In genomic region chr5:115557667-115558387, GRCh38 we compare ENCODE assay signal across 10 cellular contexts. TPM values are rescaled to one million over a fixed set of nuclear protein-coding genes. Genes with fewer than 3 reads are reported as not detected.
DNase-seq lines count a peak whose midpoint lies in the region; ATAC-seq and TF ChIP-seq lines count a peak whose summit lies in the region.
"Had no signal": no experiment of that assay in that cellular context is flagged by ENCODE, and none has a peak within 500 bp of the region (broad histone marks: within the 10 kb centered on the region; RNA-seq: fewer than 3 reads in every experiment).

No MANE protein-coding gene starts in this region.

- ATAC-seq in mucosa of descending colon (peak; percentile 77), GM19455 (IDR thresholded peaks at IDR 0.05; ENCODE audit: unreplicated experiment) (no peak)

- H3K4me3 Mint-ChIP-seq in nephron progenitor cell, result no peak overlapping the region
- H3K4me3 Mint-ChIP-seq: CD4-positive, CD25-positive, alpha-beta regulatory T cell had no signal

- TF ChIP-seq POLR2A in lower leg skin (IDR thresholded peaks at IDR 0.05), result no peak

- no peaks in the 10 kb centered on the region for H3K36me3 Mint-ChIP-seq in nephron progenitor cell (ENCODE audit: low read depth)
- H3K36me3 Mint-ChIP-seq: CD4-positive, CD25-positive, alpha-beta regulatory T cell had no signal

- no peak overlapping the region for H3K4me3 ChIP-seq in epithelial cell of esophagus (ENCODE audit: low read length)
- H3K4me3 ChIP-seq in mucosa of descending colon, result no peak overlapping the region
- H3K4me3 ChIP-seq in lower leg skin (ENCODE audit: low read depth, poor library complexity, severe bottlenecking), result no peak overlapping the region

- POLR2A ChIA-PET in HEK293T (lab: Yijun Ruan, JAX), result no interaction called here

- no peaks in the 10 kb centered on the region for H3K36me3 ChIP-seq in mucosa of descending colon (ENCODE audit: low read depth)

- CTCF ChIA-PET in HEK293T (lab: Yijun Ruan, JAX), result no interaction called here

- H3K9me3 Mint-ChIP-seq in nephron progenitor cell, result peaks cover 6% of the 10 kb centered on the region

- peaks cover 17% of the 10 kb centered on the region for H3K27me3 Mint-ChIP-seq in nephron progenitor cell (ENCODE audit: low read depth, poor library complexity)

- 60% methylated on average over 3 of the region's 3 CpGs for WGBS in lower leg skin, 2 donors

- no peak overlapping the region for H3K27ac Mint-ChIP-seq in nephron progenitor cell

- intact Hi-C loops in mucosa of descending colon (cut with DNase I, micrococcal nuclease), result no loop called here
- intact Hi-C loops in lower leg skin (cut with DNase I; ENCODE audit: low total_unique reads), result no loop called here

- TF ChIP-seq CTCF in epithelial cell of esophagus (IDR thresholded peaks at IDR 0.05; ENCODE audit: insufficient read depth, low read depth, low read length, missing control alignments), result no peak
- TF ChIP-seq CTCF in mucosa of descending colon (IDR thresholded peaks at IDR 0.05), result no peak
- TF ChIP-seq CTCF in lower leg skin (IDR thresholded peaks at IDR 0.05), result no peak
- TF ChIP-seq CTCF in nephron progenitor cell (IDR thresholded peaks at IDR 0.05), result no peak

- no peaks in the 10 kb centered on the region for H3K9me3 ChIP-seq in mucosa of descending colon

- H3K4me1 Mint-ChIP-seq in nephron progenitor cell, result peaks cover 16% of the 10 kb centered on the region
- H3K4me1 Mint-ChIP-seq: CD4-positive, CD25-positive, alpha-beta regulatory T cell had no signal

- peaks cover 4% of the 10 kb centered on the region for H3K4me1 ChIP-seq in mucosa of descending colon (ENCODE audit: low read depth)

- DNase-seq in DMS53 treated with DMSO at 0.1 percent for 48 hours (lab: John Stamatoyannopoulos, UW; ENCODE audit: unreplicated experiment) (peak; percentile 52), NCI-H146 treated with DMSO at 0.1 percent for 48 hours (lab: John Stamatoyannopoulos, UW; ENCODE audit: unreplicated experiment) (peak; percentile 13), epithelial cell of esophagus (ENCODE audit: low read depth) (peak; percentile 41), mucosa of descending colon (peak in 1 of 3 donors; percentile 65), HEK293T (ENCODE audit: extremely low spot score) (no peak), lower leg skin (ENCODE audit: low spot score in 2 of 2) (no peak), nephron progenitor cell (no peak)
- DNase-seq: NCI-H187 had no signal

TF ChIP-seq in HEK293T, 16 proteins besides CTCF, POLR2A, EP300 and RAD21:
- TF ChIP-seq PKNOX1 (IDR thresholded peaks at IDR 0.05), result no peak
- no peak for TF ChIP-seq TARDBP (IDR thresholded peaks at IDR 0.05)
- no peak for TF ChIP-seq L3MBTL2 (conservative IDR thresholded peaks at IDR 0.05)
- no peak for TF ChIP-seq ZNF384 (IDR thresholded peaks at IDR 0.05)
- TF ChIP-seq SP1 (IDR thresholded peaks at IDR 0.05), result no peak
- TF ChIP-seq FOXK2 (IDR thresholded peaks at IDR 0.05), result no peak
- TF ChIP-seq SUZ12 (IDR thresholded peaks at IDR 0.05), result no peak
- TF ChIP-seq FOXA1 (IDR thresholded peaks at IDR 0.05), result no peak
- no peak for TF ChIP-seq FOXM1 (IDR thresholded peaks at IDR 0.05; ENCODE audit: borderline replicate concordance)
- TF ChIP-seq HDGF (IDR thresholded peaks at IDR 0.05; ENCODE audit: borderline replicate concordance), result no peak
- no peak for TF ChIP-seq BHLHE40 (IDR thresholded peaks at IDR 0.05; ENCODE audit: borderline replicate concordance)
- TF ChIP-seq NFRKB (IDR thresholded peaks at IDR 0.05), result no peak
- TF ChIP-seq CTBP1 (IDR thresholded peaks at IDR 0.05; ENCODE audit: borderline replicate concordance), result no peak
- no peak for TF ChIP-seq ELF4 (IDR thresholded peaks at IDR 0.05)

RNA-seq across cellular contexts. Expression of gene FEM1C, which starts 13.3 kb away (rescaled TPM):
- total RNA-seq in mucosa of descending colon (10 to 100 TPM; 31.1 to 37.7 (median 33.5) TPM), lower leg skin (10 to 100 TPM; 11.3 to 16.6 (median 14.3) TPM)

RNA-seq across cellular contexts. Expression of gene TICAM2, which starts 44.5 kb away (rescaled TPM):
- total RNA-seq in mucosa of descending colon (1 to 10 TPM; 1.9 to 4.3 (median 3.5) TPM), lower leg skin (under 1 TPM in 2 of 4 donors, not detected in 2; 0.39 to 0.72 TPM)

Comparison
In these comparisons a context has a peak if more than half of its experiments do, and no peak if none do; other contexts are left out.
1. DNase-seq: peak in DMS53 treated with DMSO at 0.1 percent for 48 hours (single experiment), NCI-H146 treated with DMSO at 0.1 percent for 48 hours (single experiment) and epithelial cell of esophagus (single experiment); none in HEK293T (single experiment), lower leg skin (0 of 2) and nephron progenitor cell (single experiment).